In the genomic region with DNA sequence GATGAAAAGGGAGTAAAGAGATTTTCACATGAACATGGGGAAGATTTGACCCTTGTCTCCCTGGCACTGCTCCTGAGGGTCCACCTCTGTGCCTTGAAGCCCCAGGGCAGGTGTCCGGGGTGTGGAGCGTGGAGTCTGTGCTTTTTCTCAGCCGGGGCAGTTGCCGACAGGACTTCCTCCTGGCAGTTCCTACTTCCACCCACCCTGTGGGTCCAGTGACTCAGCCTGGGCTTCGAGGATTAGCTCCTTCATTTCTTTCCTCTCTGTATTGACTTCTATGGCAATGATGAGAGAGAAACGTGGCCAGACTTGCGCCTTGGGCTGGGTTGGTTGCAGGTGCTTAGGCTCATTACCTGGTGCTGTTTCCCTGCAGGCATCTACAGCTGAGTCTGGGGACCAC, we compare ENCODE assay signal across 23 cellular contexts. TPM values are rescaled to one million over a fixed set of nuclear protein-coding genes. Genes with fewer than 3 reads are reported as not detected.
DNase-seq lines count a peak whose midpoint lies in the region; ATAC-seq, FAIRE-seq and TF ChIP-seq lines count a peak whose summit lies in the region.
"Had no signal": no experiment of that assay in that cellular context is flagged by ENCODE, and none has a peak within 500 bp of the region (broad histone marks: within the 10 kb centered on the region; RNA-seq: fewer than 3 reads in every experiment).

No MANE protein-coding gene starts in this region.

- TF ChIP-seq CTCF in astrocyte (IDR thresholded peaks at IDR 0.05; ENCODE audit: insufficient read depth, low read depth, low read length), result no peak

- H3K27ac ChIP-seq in astrocyte (ENCODE audit: low read depth, low read length), result no peak overlapping the region
- H3K27ac ChIP-seq in trophoblast cell (ENCODE audit: low read depth, low read length), result no peak overlapping the region
- H3K27ac ChIP-seq: neural progenitor cell had no signal

- no peaks in the 10 kb centered on the region for H3K27me3 Mint-ChIP-seq in astrocyte (ENCODE audit: low read depth, unreplicated experiment)
- H3K27me3 Mint-ChIP-seq: activated CD4-positive, alpha-beta T cell treated with anti-CD3 and anti-CD28 coated beads, Interleukin-2, amount 10 ng/mL, durations not matched to agents 7 days and 5 days; type B pancreatic cell had no signal

- no peaks in the 10 kb centered on the region for H3K79me1 ChIP-seq in trophoblast cell (ENCODE audit: low read length)

- peaks cover 9% of the 10 kb centered on the region for H3K36me3 Mint-ChIP-seq in astrocyte (ENCODE audit: low read depth, unreplicated experiment)

- H3K4me2 ChIP-seq in astrocyte (ENCODE audit: low read length) (no peak overlapping the region), trophoblast cell (ENCODE audit: low read length) (no peak overlapping the region)
- H3K4me2 ChIP-seq: neural progenitor cell had no signal

- H3K18ac ChIP-seq in trophoblast cell (ENCODE audit: low read length), result peak overlapping the region; percentile 47

- no peak overlapping the region for H2BK12ac ChIP-seq in trophoblast cell (ENCODE audit: low read length)

- H3K4me1 Mint-ChIP-seq in astrocyte (ENCODE audit: low read depth, unreplicated experiment), result peaks cover 7% of the 10 kb centered on the region
- H3K4me1 Mint-ChIP-seq: neural progenitor cell had no signal

- no peak overlapping the region for H4K12ac ChIP-seq in trophoblast cell (ENCODE audit: low read depth, low read length)

- no peaks in the 10 kb centered on the region for H3K79me2 ChIP-seq in astrocyte (ENCODE audit: insufficient read depth, low read length)
- no peaks in the 10 kb centered on the region for H3K79me2 ChIP-seq in trophoblast cell (ENCODE audit: control insufficient read depth, insufficient read depth, low read length, poor library complexity)

- no peak overlapping the region for H4K8ac ChIP-seq in trophoblast cell (ENCODE audit: low read depth, low read length)

- no peak overlapping the region for H2AK5ac ChIP-seq in trophoblast cell (ENCODE audit: low read length)

- H3K9ac ChIP-seq in astrocyte (ENCODE audit: low read length) (no peak overlapping the region), trophoblast cell (ENCODE audit: low read length) (no peak overlapping the region)
- H3K9ac ChIP-seq: neural progenitor cell had no signal

- H2BK120ac ChIP-seq in trophoblast cell (ENCODE audit: insufficient read depth, low read length, poor library complexity), result no peak overlapping the region

- H4K91ac ChIP-seq in trophoblast cell (ENCODE audit: low read depth, low read length), result no peak overlapping the region

- FAIRE-seq in GM19239 (lab: Jason Lieb, UNC), result peak; percentile 35
- FAIRE-seq in astrocyte (lab: Jason Lieb, UNC), result no peak

- H2AFZ ChIP-seq in astrocyte (ENCODE audit: low read depth, low read length), result no peak overlapping the region
- no peak overlapping the region for H2AFZ ChIP-seq in trophoblast cell (ENCODE audit: insufficient read depth, low read length, poor library complexity)
- H2AFZ ChIP-seq: neural progenitor cell had no signal

- peak overlapping the region; percentile 72 for H3K27ac Mint-ChIP-seq in astrocyte (ENCODE audit: unreplicated experiment)
- H3K27ac Mint-ChIP-seq: activated CD4-positive, alpha-beta T cell treated with anti-CD3 and anti-CD28 coated beads, Interleukin-2, amount 10 ng/mL, durations not matched to agents 7 days and 5 days; activated naive CD4-positive, alpha-beta T cell treated with anti-CD3 and anti-CD28 coated beads for 36 hours; CD8-positive, alpha-beta T cell; neural progenitor cell; type B pancreatic cell had no signal

- peaks cover 7% of the 10 kb centered on the region for H3K36me3 ChIP-seq in astrocyte (ENCODE audit: insufficient read depth, low read length)
- peaks cover 49 to 52% of the 10 kb centered on the region in 2 experiments for H3K36me3 ChIP-seq in trophoblast cell (ENCODE audit: control insufficient read depth in 1 of 2, insufficient read depth in 2 of 2, low read length in 2 of 2)

- H3K14ac ChIP-seq in trophoblast cell (ENCODE audit: low read length), result no peak overlapping the region

- no peak for ATAC-seq in GM21447 (IDR thresholded peaks at IDR 0.05; ENCODE audit: unreplicated experiment)
- ATAC-seq: CD8-positive, alpha-beta T cell had no signal

- no peak overlapping the region for H3K4ac ChIP-seq in trophoblast cell (ENCODE audit: low read depth, low read length)

- H3K4me1 ChIP-seq in astrocyte (ENCODE audit: insufficient read depth, low read length) (peaks cover 6% of the 10 kb centered on the region), trophoblast cell (ENCODE audit: control insufficient read depth in 1 of 2, insufficient read depth in 2 of 2, low read length in 2 of 2) (no peaks in the 10 kb centered on the region)
- H3K4me1 ChIP-seq: neural progenitor cell had no signal

- DNase-seq in GM19239 (ENCODE audit: insufficient read length, low spot score) (no peak), NOMO-1 treated with DMSO at 0.1 percent for 48 hours (lab: John Stamatoyannopoulos, UW; ENCODE audit: unreplicated experiment) (peak; percentile 50), astrocyte (ENCODE audit: low read depth) (no peak), trophoblast cell (peak in 1 of 2 donors; percentile 34), kidney glomerular epithelial cell (lab: John Stamatoyannopoulos, UW) (no peak)
- no peak for DNase-seq in activated naive CD4-positive, alpha-beta T cell treated with anti-CD3 and anti-CD28 coated beads, Interleukin-2, amount 50 U/mL, for 16 hours
- DNase-seq in stimulated activated CD4-positive, alpha-beta T cell treated with anti-CD3 and anti-CD28 coated beads, Interleukin-4, amount 100 ng/mL, for 24 hours, result no peak
- DNase-seq: activated CD4-positive, alpha-beta T cell treated with anti-CD3 and anti-CD28 coated beads, Interleukin-2, amount 10 ng/mL, durations not matched to agents 7 days and 5 days; activated naive CD4-positive, alpha-beta T cell treated with anti-CD3 and anti-CD28 coated beads for 36 hours; amygdala; CD8-positive, alpha-beta T cell; glutamatergic neuron; NCI-H1092; NCI-H1930; NCI-H2227 treated with DMSO at 0.1 percent for 48 hours; NCI-H774; SIG-M5; sigmoid colon had no signal

- H3K27me3 ChIP-seq in astrocyte (ENCODE audit: insufficient read depth, low read length) (no peaks in the 10 kb centered on the region), trophoblast cell (ENCODE audit: insufficient read depth, low read length) (no peaks in the 10 kb centered on the region)
- H3K27me3 ChIP-seq: neural progenitor cell, sigmoid colon had no signal

- WGBS in trophoblast cell (ENCODE audit: extremely low coverage, insufficient coverage, insufficient read length), result no CpG with 5 or more reads among the region's 7 CpGs

- H3K4me3 ChIP-seq in astrocyte (ENCODE audit: insufficient read depth, low read depth, low read length), result no peak overlapping the region
- H3K4me3 ChIP-seq in trophoblast cell (ENCODE audit: low read depth, low read length), result no peak overlapping the region
- H3K4me3 ChIP-seq: lung, neural progenitor cell, sigmoid colon had no signal

- H3K9me3 Mint-ChIP-seq in astrocyte (ENCODE audit: unreplicated experiment), result no peaks in the 10 kb centered on the region
- H3K9me3 Mint-ChIP-seq: activated CD4-positive, alpha-beta T cell treated with anti-CD3 and anti-CD28 coated beads, Interleukin-2, amount 10 ng/mL, durations not matched to agents 7 days and 5 days; activated naive CD4-positive, alpha-beta T cell treated with anti-CD3 and anti-CD28 coated beads for 36 hours; CD8-positive, alpha-beta T cell had no signal

- no peaks in the 10 kb centered on the region for H4K20me1 ChIP-seq in astrocyte (ENCODE audit: insufficient read depth, low read length)

- no peak overlapping the region for H2BK5ac ChIP-seq in trophoblast cell (ENCODE audit: low read depth, low read length, poor library complexity)

- H3K9me3 ChIP-seq in astrocyte (ENCODE audit: insufficient read depth, low read depth, low read length) (no peaks in the 10 kb centered on the region), trophoblast cell (ENCODE audit: insufficient read depth, low read depth, low read length) (peaks cover 6% of the 10 kb centered on the region)
- H3K9me3 ChIP-seq: sigmoid colon had no signal

- H3K23ac ChIP-seq in trophoblast cell (ENCODE audit: low read length), result no peak overlapping the region

- H3K4me3 Mint-ChIP-seq in astrocyte (ENCODE audit: unreplicated experiment), result no peak overlapping the region
- H3K4me3 Mint-ChIP-seq: activated CD4-positive, alpha-beta T cell treated with anti-CD3 and anti-CD28 coated beads, Interleukin-2, amount 10 ng/mL, durations not matched to agents 7 days and 5 days; activated naive CD4-positive, alpha-beta T cell treated with anti-CD3 and anti-CD28 coated beads for 36 hours; CD8-positive, alpha-beta T cell; neural progenitor cell; type B pancreatic cell had no signal

RNA-seq across cellular contexts. Expression of gene CLCN4, which starts 35.9 kb away (rescaled TPM):
- 5.9 and 7.2 TPM in 2 replicates for total RNA-seq in astrocyte
- 1.4 TPM in 2 replicates for polyA plus RNA-seq in trophoblast cell (2013)
- total RNA-seq: activated CD4-positive, alpha-beta T cell treated with anti-CD3 and anti-CD28 coated beads, Interleukin-2, amount 10 ng/mL, durations not matched to agents 7 days and 5 days; activated naive CD4-positive, alpha-beta T cell treated with anti-CD3 and anti-CD28 coated beads for 36 hours; T-helper 1 cell treated with Interleukin-12 subunit alpha and Interleukin-12 subunit beta and Interleukin-4 antibody, amounts not matched to agents 30 ng/mL and 1 ng/mL, for 36 hours had no signal
